Comparison of ENCODE assay signal across 7 cellular contexts in genomic region chr3:190811775-190812480, GRCh38. TPM values are rescaled to one million over a fixed set of nuclear protein-coding genes. Genes with fewer than 3 reads are reported as not detected.
DNase-seq lines count a peak whose midpoint lies in the region; ATAC-seq and TF ChIP-seq lines count a peak whose summit lies in the region.

No MANE protein-coding gene starts in this region.

- H3K36me3 ChIP-seq in Loucy (ENCODE audit: insufficient read depth, low read length) (no peaks in the 10 kb centered on the region), vagina (no peaks in the 10 kb centered on the region)

- TF ChIP-seq POLR2A in vagina (IDR thresholded peaks at IDR 0.05) = no peak

- no peak overlapping the region for H3K27ac ChIP-seq in foreskin keratinocyte
- H3K27ac ChIP-seq in vagina = no peak overlapping the region

- no peaks in the 10 kb centered on the region for H4K20me1 ChIP-seq in Loucy (ENCODE audit: insufficient read depth, low read length, poor library complexity, severe bottlenecking)

- H3K79me2 ChIP-seq in Loucy (ENCODE audit: insufficient read depth, low read length) = no peaks in the 10 kb centered on the region

- H3K9me3 ChIP-seq in Loucy (ENCODE audit: insufficient read depth, low read depth, low read length) (no peaks in the 10 kb centered on the region), vagina (no peaks in the 10 kb centered on the region)

- ATAC-seq in GM21786 (IDR thresholded peaks at IDR 0.05; ENCODE audit: unreplicated experiment) = peak; percentile 88
- peak; percentile 68 for ATAC-seq in foreskin keratinocyte

- H3K27me3 ChIP-seq in Loucy (ENCODE audit: insufficient read depth, low read length, poor library complexity, severe bottlenecking) = no peaks in the 10 kb centered on the region
- H3K27me3 ChIP-seq in foreskin keratinocyte = no peaks in the 10 kb centered on the region
- no peaks in the 10 kb centered on the region for H3K27me3 ChIP-seq in vagina

- peak; percentile 36 for DNase-seq in GM10266 (ENCODE audit: extremely low spot score)
- peak; percentile 58 for DNase-seq in SKM-1 (lab: John Stamatoyannopoulos, UW; ENCODE audit: unreplicated experiment)
- peak in 1 of 2 donors; percentile 49 for DNase-seq in foreskin keratinocyte
- DNase-seq in retina = peak; percentile 55
- no peak for DNase-seq in vagina (ENCODE audit: extremely low spot score in 2 of 2)

- H3K4me2 ChIP-seq in Loucy (ENCODE audit: low read depth, low read length, poor library complexity, severe bottlenecking) = no peak overlapping the region

- H3K9ac ChIP-seq in Loucy (ENCODE audit: low read depth, low read length, poor library complexity, severe bottlenecking) = no peak overlapping the region

- H3K4me1 ChIP-seq in Loucy (ENCODE audit: insufficient read depth, low read length, poor library complexity, severe bottlenecking) (no peaks in the 10 kb centered on the region), foreskin keratinocyte (peaks cover 3% of the 10 kb centered on the region), vagina (no peaks in the 10 kb centered on the region)

- H2AFZ ChIP-seq in Loucy (ENCODE audit: low read length) = no peak overlapping the region; the same call in 1 of the 2 replicates

- H3K4me3 ChIP-seq in Loucy (ENCODE audit: low read length, poor library complexity, severe bottlenecking) = no peak overlapping the region
- no peak overlapping the region for H3K4me3 ChIP-seq in vagina

- no peaks in the 10 kb centered on the region for H3F3A ChIP-seq in Loucy (ENCODE audit: low read depth)

- intact Hi-C loops in vagina (cut with DNase I) = no loop called here

- H3K9me2 ChIP-seq in Loucy (replicated peaks; ENCODE audit: low read depth, low read length) = no peaks in the 10 kb centered on the region

- TF ChIP-seq CTCF in GM10266 (IDR thresholded peaks at IDR 0.05; ENCODE audit: control insufficient read depth, insufficient read depth, low read depth, missing control alignments) (peak; percentile 76), Loucy (conservative IDR thresholded peaks at IDR 0.05; ENCODE audit: low read length) (peak; percentile 85), foreskin keratinocyte (conservative IDR thresholded peaks at IDR 0.05) (peak; percentile 78), vagina (IDR thresholded peaks at IDR 0.05) (peak in 1 of 3 experiments; percentile 5)

RNA-seq across cellular contexts. Expression of gene GMNC, which starts 50.6 kb away (rescaled TPM):
- total RNA-seq in foreskin keratinocyte (not detected in 2 replicates), vagina (0.25 TPM)
- polyA plus RNA-seq in foreskin keratinocyte = not detected in 2 replicates

Comparison
In these comparisons a context has a peak if more than half of its experiments do, and no peak if none do; other contexts are left out.
1. DNase-seq: peak in GM10266 (single experiment), SKM-1 (single experiment) and retina (single experiment); none in vagina (0 of 2).